8 cellular contexts compared by ENCODE assay signal in genomic region chr17:76382305-76382802, GRCh38. TPM values are rescaled to one million over a fixed set of nuclear protein-coding genes. Genes with fewer than 3 reads are reported as not detected.
DNase-seq lines count a peak whose midpoint lies in the region; ATAC-seq, FAIRE-seq and TF ChIP-seq lines count a peak whose summit lies in the region.

No MANE protein-coding gene starts in this region.

- H3K4me1 ChIP-seq in CD4-positive, alpha-beta memory T cell (ENCODE audit: insufficient read depth, low read length), result peaks cover 20% of the 10 kb centered on the region
- H3K4me1 ChIP-seq in endothelial cell of umbilical vein (ENCODE audit: control insufficient read depth, extremely low read depth, insufficient read depth, low read length), result peaks cover 26% of the 10 kb centered on the region

- no peak for ATAC-seq in natural killer cell treated with Interleukin-12 subunit alpha and Interleukin-12 subunit beta and Interleukin-15 and Interleukin-18, amount 100 ng/mL, for 72 hours
- ATAC-seq in HG02870 (IDR thresholded peaks at IDR 0.05; ENCODE audit: unreplicated experiment), result no peak
- no peak for ATAC-seq in HG02763 (IDR thresholded peaks at IDR 0.05; ENCODE audit: unreplicated experiment)
- ATAC-seq in HG03039 (IDR thresholded peaks at IDR 0.05; ENCODE audit: unreplicated experiment), result no peak

- H2AFZ ChIP-seq in endothelial cell of umbilical vein (ENCODE audit: low read depth, low read length), result peak overlapping the region; percentile 39

- H3K9me3 ChIP-seq in CD4-positive, alpha-beta memory T cell (ENCODE audit: control insufficient read depth in 1 of 2, low read length in 2 of 2), result no peaks in the 10 kb centered on the region
- H3K9me3 ChIP-seq in SK-N-MC (ENCODE audit: low read depth, low read length) (no peaks in the 10 kb centered on the region), endothelial cell of umbilical vein (replicated peaks; ENCODE audit: control insufficient read depth, insufficient read depth, low read length) (no peaks in the 10 kb centered on the region)

- no peaks in the 10 kb centered on the region for H3K27me3 ChIP-seq in CD4-positive, alpha-beta memory T cell (ENCODE audit: insufficient read depth, low read length)
- no peaks in the 10 kb centered on the region for H3K27me3 ChIP-seq in endothelial cell of umbilical vein (ENCODE audit: control insufficient read depth in 2 of 2, insufficient read depth in 2 of 2, low read length in 2 of 2)

- dilution Hi-C loops in endothelial cell of umbilical vein (cut with MboI; ENCODE audit: extremely low pct_ligation_motif_present, low sequenced_read_pairs), result no loop called here

- peaks cover 3 to 10% (median 6%) of the 10 kb centered on the region in 4 donors for H3K4me1 Mint-ChIP-seq in CD4-positive, alpha-beta memory T cell
- peaks cover 0 to 17% of the 10 kb centered on the region in 2 donors for H3K4me1 Mint-ChIP-seq in natural killer cell treated with Interleukin-12 subunit alpha and Interleukin-12 subunit beta and Interleukin-15 and Interleukin-18, amount 100 ng/mL, for 72 hours (ENCODE audit: low read depth in 2 of 2)

- H3K9me3 Mint-ChIP-seq in CD4-positive, alpha-beta memory T cell, result no peaks in the 10 kb centered on the region
- H3K9me3 Mint-ChIP-seq in natural killer cell treated with Interleukin-12 subunit alpha and Interleukin-12 subunit beta and Interleukin-15 and Interleukin-18, amount 100 ng/mL, for 72 hours, result no peaks in the 10 kb centered on the region

- H3K4me3 ChIP-seq in CD4-positive, alpha-beta memory T cell (ENCODE audit: low read length in 2 of 2), result peak overlapping the region in 1 of 2 donors; percentile 64
- peak overlapping the region; percentile 92 for H3K4me3 ChIP-seq in SK-N-MC
- H3K4me3 ChIP-seq in endothelial cell of umbilical vein (replicated peaks in 1 of 3; ENCODE audit: insufficient read depth in 1 of 3, low read depth in 1 of 3, low read length in 3 of 3), result peak overlapping the region; percentile 54 to 82 (median 65)

- CTCF ChIA-PET in CD4-positive, alpha-beta memory T cell (lab: Charles Lee; ENCODE audit: partially characterized antibody), result interaction anchor here (0.5 to 0.7 kb wide), 2 partner anchors 9 to 967 kb away, joined by 3 read pairs; no protein-coding TSS in a partner anchor
- CTCF ChIA-PET in endothelial cell of umbilical vein (lab: Charles Lee), result interaction anchor here (0.5 to 8.1 kb wide), 7 partner anchors 12 to 518 kb away, joined by 3 to 106 read pairs (median 9); partner anchors contain the start of gene PRPSAP1

- H3K4me3 Mint-ChIP-seq in CD4-positive, alpha-beta memory T cell, result peak overlapping the region; percentile 81 to 89 (median 87)
- H3K4me3 Mint-ChIP-seq in natural killer cell treated with Interleukin-12 subunit alpha and Interleukin-12 subunit beta and Interleukin-15 and Interleukin-18, amount 100 ng/mL, for 72 hours, result peak overlapping the region; percentile 94

- no peaks in the 10 kb centered on the region for H3K27me3 Mint-ChIP-seq in CD4-positive, alpha-beta memory T cell
- no peaks in the 10 kb centered on the region for H3K27me3 Mint-ChIP-seq in natural killer cell treated with Interleukin-12 subunit alpha and Interleukin-12 subunit beta and Interleukin-15 and Interleukin-18, amount 100 ng/mL, for 72 hours

- no peaks in the 10 kb centered on the region for H3K36me3 ChIP-seq in CD4-positive, alpha-beta memory T cell (ENCODE audit: insufficient read depth, low read length)
- no peaks in the 10 kb centered on the region for H3K36me3 ChIP-seq in SK-N-MC (ENCODE audit: insufficient read depth, low read length)
- H3K36me3 ChIP-seq in endothelial cell of umbilical vein (ENCODE audit: control insufficient read depth in 2 of 2, extremely low read depth in 1 of 2, insufficient read depth in 2 of 2, low read length in 2 of 2), result no peaks in the 10 kb centered on the region

- TF ChIP-seq POLR2A in endothelial cell of umbilical vein (IDR thresholded peaks at IDR 0.05; ENCODE audit: low read depth, low read length), result no peak

- H4K20me1 ChIP-seq in endothelial cell of umbilical vein (replicated peaks; ENCODE audit: control insufficient read depth, extremely low read depth, insufficient read depth, low read length), result no peaks in the 10 kb centered on the region

- no peak for TF ChIP-seq CTCF in endothelial cell of umbilical vein (IDR thresholded peaks at IDR 0.05; ENCODE audit: extremely low read depth in 1 of 2, insufficient read depth in 1 of 2, low read depth in 1 of 2, low read length in 2 of 2)

- H3K27ac Mint-ChIP-seq in CD4-positive, alpha-beta memory T cell, result peak overlapping the region in 3 of 7 donors; percentile 32 to 83 (median 57)
- peak overlapping the region; percentile 43 to 78 for H3K27ac Mint-ChIP-seq in natural killer cell treated with Interleukin-12 subunit alpha and Interleukin-12 subunit beta and Interleukin-15 and Interleukin-18, amount 100 ng/mL, for 72 hours

- no peak overlapping the region for H3K27ac ChIP-seq in CD4-positive, alpha-beta memory T cell (ENCODE audit: low read depth, low read length)
- no peak overlapping the region for H3K27ac ChIP-seq in SK-N-MC
- H3K27ac ChIP-seq in endothelial cell of umbilical vein (ENCODE audit: insufficient read depth, low read depth, low read length), result peak overlapping the region; percentile 97

- no peak for FAIRE-seq in endothelial cell of umbilical vein (lab: Jason Lieb, UNC)

- no peak for DNase-seq in CD4-positive, alpha-beta memory T cell
- no peak for DNase-seq in SK-N-MC (ENCODE audit: low read depth, low spot score)
- peak; percentile 29 for DNase-seq in endothelial cell of umbilical vein (ENCODE audit: low read depth, low spot score)
- no peak for DNase-seq in natural killer cell treated with Interleukin-12 subunit alpha and Interleukin-12 subunit beta and Interleukin-15 and Interleukin-18, amount 100 ng/mL, for 72 hours (ENCODE audit: low spot score)
- no peak for DNase-seq in T1000 (lab: John Stamatoyannopoulos, UW)

- peaks cover 28% of the 10 kb centered on the region for H3K79me2 ChIP-seq in endothelial cell of umbilical vein (ENCODE audit: control insufficient read depth, insufficient read depth, low read length)

- intact Hi-C loops in CD4-positive, alpha-beta memory T cell (cut with micrococcal nuclease), result loop anchor here (2.0 kb wide), 1 partner anchor 70 kb away; the partner anchor contains the start of gene UBE2O
- intact Hi-C loops in endothelial cell of umbilical vein (cut with micrococcal nuclease), result no loop called here

- POLR2A ChIA-PET in CD4-positive, alpha-beta memory T cell (lab: Charles Lee; ENCODE audit: partially characterized antibody), result interaction anchor here (5.3 kb wide), 1 partner anchor 29 kb away, joined by 61 read pairs; the partner anchor contains the start of gene PRPSAP1
- POLR2A ChIA-PET in endothelial cell of umbilical vein (lab: Charles Lee), result interaction anchor here (0.7 to 1.7 kb wide), 4 partner anchors 12 to 45 kb away, joined by 3 to 11 read pairs (median 4); partner anchors contain the start of gene PRPSAP1

- no peaks in the 10 kb centered on the region for H3K36me3 Mint-ChIP-seq in CD4-positive, alpha-beta memory T cell
- H3K36me3 Mint-ChIP-seq in natural killer cell treated with Interleukin-12 subunit alpha and Interleukin-12 subunit beta and Interleukin-15 and Interleukin-18, amount 100 ng/mL, for 72 hours, result no peaks in the 10 kb centered on the region

- H3K9ac ChIP-seq in SK-N-MC (ENCODE audit: insufficient read length) (no peak overlapping the region), endothelial cell of umbilical vein (replicated peaks; ENCODE audit: extremely low read depth, insufficient read depth, low read length) (peak overlapping the region; percentile 97)

- TSS peak; percentile 5 for BruUV-seq in endothelial cell of umbilical vein (replicated peaks; lab: Mats Ljungman, UMichigan)

- H3K4me2 ChIP-seq in endothelial cell of umbilical vein (ENCODE audit: insufficient read depth, low read length), result peak overlapping the region; percentile 67

- H3K9me1 ChIP-seq in endothelial cell of umbilical vein (replicated peaks; ENCODE audit: control insufficient read depth, extremely low read depth, insufficient read depth, low read length), result no peaks in the 10 kb centered on the region

TF ChIP-seq in endothelial cell of umbilical vein, 7 proteins besides CTCF, POLR2A, EP300 and RAD21:
- no peak for TF ChIP-seq POLR2AphosphoS5 (IDR thresholded peaks at IDR 0.05; ENCODE audit: insufficient read depth, low read depth, low read length)
- no peak for TF ChIP-seq GATA2 (IDR thresholded peaks at IDR 0.05; ENCODE audit: insufficient read depth, insufficient read length, low read depth, low read length)
- TF ChIP-seq JUN (IDR thresholded peaks at IDR 0.05; ENCODE audit: borderline replicate concordance, insufficient read depth, insufficient read length, low read depth), result no peak
TF ChIP-seq in endothelial cell of umbilical vein: peak in this region for 0.

RNA-seq across cellular contexts. Expression of gene SPHK1, which starts 2.1 kb away (rescaled TPM):
- under 1 TPM; 0.67 to 0.70 TPM for total RNA-seq in CD4-positive, alpha-beta memory T cell
- polyA plus RNA-seq in CD4-positive, alpha-beta memory T cell, result under 1 TPM in 1 of 2 donors, not detected in 1; 0.29 TPM
- 70.7 and 85.6 TPM in 2 replicates for total RNA-seq in endothelial cell of umbilical vein
- polyA plus RNA-seq in endothelial cell of umbilical vein, result 97.4 and 97.8 TPM in 2 replicates
- polyA plus RNA-seq in endothelial cell of umbilical vein (2011; cell fraction: cytosol; rRNA removed), result 57.6 and 80.7 TPM in 2 replicates
- 331 and 358 TPM in 2 replicates for polyA plus RNA-seq in endothelial cell of umbilical vein (2011; cell fraction: nucleus; rRNA removed)
- polyA plus RNA-seq in endothelial cell of umbilical vein (2012), result 84.4 and 89.7 TPM in 2 replicates
- 27.2 and 37.8 TPM in 2 replicates for polyA minus RNA-seq in endothelial cell of umbilical vein
- polyA minus RNA-seq in endothelial cell of umbilical vein (2011; cell fraction: cytosol; rRNA and poly(A)+ RNA removed), result 11.3 TPM
- 37.5 and 78.5 TPM in 2 replicates for polyA minus RNA-seq in endothelial cell of umbilical vein (2011; cell fraction: nucleus; rRNA and poly(A)+ RNA removed)
- total RNA-seq in natural killer cell treated with Interleukin-12 subunit alpha and Interleukin-12 subunit beta and Interleukin-15 and Interleukin-18, amount 100 ng/mL, for 72 hours, result 10 to 100 TPM; 13.9 to 14.5 TPM

RNA-seq across cellular contexts. Expression of gene PRPSAP1, which starts 28.6 kb away (rescaled TPM):
- total RNA-seq in CD4-positive, alpha-beta memory T cell, result 10 to 100 TPM; 63.4 to 65.8 TPM
- polyA plus RNA-seq in CD4-positive, alpha-beta memory T cell, result 10 to 100 TPM; 55.2 to 99.1 TPM
- 79.1 and 90.2 TPM in 2 replicates for total RNA-seq in endothelial cell of umbilical vein
- 106 and 123 TPM in 2 replicates for polyA plus RNA-seq in endothelial cell of umbilical vein
- 117 and 119 TPM in 2 replicates for polyA plus RNA-seq in endothelial cell of umbilical vein (2011; cell fraction: cytosol; rRNA removed)
- 331 and 391 TPM in 2 replicates for polyA plus RNA-seq in endothelial cell of umbilical vein (2011; cell fraction: nucleus; rRNA removed)
- 70.0 and 80.9 TPM in 2 replicates for polyA plus RNA-seq in endothelial cell of umbilical vein (2012)
- 111 and 140 TPM in 2 replicates for polyA minus RNA-seq in endothelial cell of umbilical vein
- polyA minus RNA-seq in endothelial cell of umbilical vein (2011; cell fraction: cytosol; rRNA and poly(A)+ RNA removed), result 35.5 TPM
- polyA minus RNA-seq in endothelial cell of umbilical vein (2011; cell fraction: nucleus; rRNA and poly(A)+ RNA removed), result 121 and 170 TPM in 2 replicates
- 10 to 100 TPM; 45.0 to 57.4 TPM for total RNA-seq in natural killer cell treated with Interleukin-12 subunit alpha and Interleukin-12 subunit beta and Interleukin-15 and Interleukin-18, amount 100 ng/mL, for 72 hours

Comparison
In these comparisons a context has a peak if more than half of its experiments do, and no peak if none do; other contexts are left out.
1. RNA of gene SPHK1, which starts 2.1 kb away (total RNA-seq): 70.7 to 85.6 TPM in endothelial cell of umbilical vein and 13.9 to 14.5 TPM in natural killer cell treated with Interleukin-12 subunit alpha and Interleukin-12 subunit beta and Interleukin-15 and Interleukin-18, amount 100 ng/mL, for 72 hours; 0.67 to 0.70 TPM in CD4-positive, alpha-beta memory T cell; every median in the first group is over 4 times any median in the second.